8 cellular contexts compared by ENCODE assay signal in the genomic region with DNA sequence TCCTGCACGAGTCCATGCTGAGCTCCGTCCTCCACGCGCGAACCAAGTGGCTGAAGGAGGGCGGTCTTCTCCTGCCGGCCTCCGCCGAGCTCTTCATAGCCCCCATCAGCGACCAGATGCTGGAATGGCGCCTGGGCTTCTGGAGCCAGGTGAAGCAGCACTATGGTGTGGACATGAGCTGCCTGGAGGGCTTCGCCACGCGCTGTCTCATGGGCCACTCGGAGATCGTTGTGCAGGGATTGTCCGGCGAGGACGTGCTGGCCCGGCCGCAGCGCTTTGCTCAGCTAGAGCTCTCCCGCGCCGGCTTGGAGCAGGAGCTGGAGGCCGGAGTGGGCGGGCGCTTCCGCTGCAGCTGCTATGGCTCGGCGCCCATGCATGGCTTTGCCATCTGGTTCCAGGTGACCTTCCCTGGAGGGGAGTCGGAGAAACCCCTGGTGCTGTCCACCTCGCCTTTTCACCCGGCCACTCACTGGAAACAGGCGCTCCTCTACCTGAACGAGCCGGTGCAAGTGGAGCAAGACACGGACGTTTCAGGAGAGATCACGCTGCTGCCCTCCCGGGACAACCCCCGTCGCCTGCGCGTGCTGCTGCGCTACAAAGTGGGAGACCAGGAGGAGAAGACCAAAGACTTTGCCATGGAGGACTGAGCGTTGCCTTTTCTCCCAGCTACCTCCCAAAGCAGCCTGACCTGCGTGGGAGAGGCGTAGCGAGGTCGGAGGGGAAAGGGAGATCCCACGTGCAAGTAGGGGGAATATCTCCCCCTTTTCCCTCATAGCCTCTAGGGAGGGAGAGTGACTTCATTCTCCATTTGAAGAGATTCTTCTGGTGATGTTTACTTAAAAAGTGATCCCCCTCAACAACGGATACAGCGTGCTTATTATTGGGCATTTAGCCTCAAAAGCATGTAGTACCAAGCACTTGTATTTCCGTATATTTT. TPM values are rescaled to one million over a fixed set of nuclear protein-coding genes. Genes with fewer than 3 reads are reported as not detected.
DNase-seq lines count a peak whose midpoint lies in the region; ATAC-seq and TF ChIP-seq lines count a peak whose summit lies in the region.

No MANE protein-coding gene starts in this region.

- H3K4me3 ChIP-seq in dorsolateral prefrontal cortex = peak overlapping the region; percentile 61 to 96 (median 88)
- H3K4me3 ChIP-seq in lower leg skin (ENCODE audit: low read depth, poor library complexity, severe bottlenecking) = peak overlapping the region; percentile 88

- H3K27ac ChIP-seq in dorsolateral prefrontal cortex = peak overlapping the region; percentile 37 to 97 (median 89)

- no peaks in the 10 kb centered on the region for H3K27me3 ChIP-seq in dorsolateral prefrontal cortex

- no peak for TF ChIP-seq POLR2A in lower leg skin (IDR thresholded peaks at IDR 0.05)

- 7 to 10% methylated on average over 43 to 52 of the region's 55 CpGs for WGBS in lower leg skin, 2 donors

- TF ChIP-seq CTCF in dorsolateral prefrontal cortex (IDR thresholded peaks at IDR 0.05 in 54 of 56, conservative IDR thresholded peaks at IDR 0.05 in 2 of 56; ENCODE audit: low read depth in 1 of 56, partially characterized antibody in 56 of 56) (peak in 2 of 56 donors; percentile 3), lower leg skin (IDR thresholded peaks at IDR 0.05) (no peak)

- peak; percentile 64 for ATAC-seq in HG02870 (IDR thresholded peaks at IDR 0.05; ENCODE audit: unreplicated experiment)

- DNase-seq in SIG-M5 treated with dmso at 0.1 percent for 504 hours (lab: John Stamatoyannopoulos, UW; ENCODE audit: unreplicated experiment) (peak; percentile 71), SIG-M5 (lab: John Stamatoyannopoulos, UW) (no peak), NCI-H1694 treated with DMSO at 0.1 percent for 48 hours (lab: John Stamatoyannopoulos, UW) (peak; percentile 19), dorsolateral prefrontal cortex (peak; percentile 45 to 81 (median 66)), lower leg skin (ENCODE audit: low spot score in 2 of 2) (peak; percentile 19 to 89)
- peak; percentile 25 to 43 for DNase-seq in activated CD4-positive, alpha-beta T cell treated with anti-CD3 and anti-CD28 coated beads for 4 hours
- peak; percentile 32 to 34 for DNase-seq in stimulated activated CD4-positive, alpha-beta T cell treated with anti-CD3 and anti-CD28 coated beads, Interleukin-4, amount 100 ng/mL, for 48 hours (ENCODE audit: low read depth in 2 of 2)

- intact Hi-C loops in dorsolateral prefrontal cortex (cut with DNase I) (loop anchor here (2.0 to 10.0 kb wide), 2 partner anchors 77 to 83 kb away; partner anchors contain the start of gene NTNG1 (in 1 of the 2)), lower leg skin (cut with DNase I; ENCODE audit: low total_unique reads) (no loop called here)

RNA-seq across cellular contexts. Expression of gene PRMT6, which starts 1.0 kb away (rescaled TPM):
- total RNA-seq in dorsolateral prefrontal cortex (10 to 100 TPM in 95 of 120 experiments, 1 to 10 TPM in 25; 5.7 to 16.0 (median 11.7) TPM), lower leg skin (10 to 100 TPM in 2 of 4 donors, 1 to 10 TPM in 2; 9.0 to 16.4 (median 10.1) TPM)
